ENCODE assay signal across 1 cellular context in the genomic region with DNA sequence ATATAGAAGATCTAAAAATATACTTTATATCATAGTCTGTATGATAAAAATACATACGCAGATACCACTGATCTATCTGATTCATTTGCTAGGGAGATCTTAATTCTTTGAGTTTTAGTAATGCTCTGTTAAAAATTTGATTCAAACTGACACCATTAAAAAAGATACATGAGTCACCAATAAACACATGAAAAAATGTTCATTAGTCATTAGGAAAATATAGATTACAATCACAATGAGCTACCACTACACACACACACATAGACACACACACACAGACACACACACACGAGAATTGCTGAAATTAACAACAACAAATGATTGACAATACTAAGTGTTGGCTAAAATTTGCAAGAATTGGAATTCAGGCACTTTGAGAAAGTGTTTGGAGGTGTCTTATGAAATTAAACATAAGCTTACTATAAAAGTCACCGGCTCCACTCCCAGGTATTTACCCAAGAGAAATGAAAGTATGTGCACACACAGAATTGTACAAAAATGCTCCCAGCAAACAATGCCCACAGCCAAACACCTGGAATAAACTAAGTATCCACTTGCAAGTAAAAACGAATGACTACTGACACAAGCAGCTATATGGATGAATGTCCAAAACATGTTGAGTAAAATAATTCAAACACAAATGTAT.
TF ChIP-seq lines count a peak whose summit lies in the region.

No MANE protein-coding gene starts in this region.

TF ChIP-seq in GM12878, 131 proteins besides CTCF, POLR2A, EP300 and RAD21 (continued from another document):
- TF ChIP-seq, protein P1, sequence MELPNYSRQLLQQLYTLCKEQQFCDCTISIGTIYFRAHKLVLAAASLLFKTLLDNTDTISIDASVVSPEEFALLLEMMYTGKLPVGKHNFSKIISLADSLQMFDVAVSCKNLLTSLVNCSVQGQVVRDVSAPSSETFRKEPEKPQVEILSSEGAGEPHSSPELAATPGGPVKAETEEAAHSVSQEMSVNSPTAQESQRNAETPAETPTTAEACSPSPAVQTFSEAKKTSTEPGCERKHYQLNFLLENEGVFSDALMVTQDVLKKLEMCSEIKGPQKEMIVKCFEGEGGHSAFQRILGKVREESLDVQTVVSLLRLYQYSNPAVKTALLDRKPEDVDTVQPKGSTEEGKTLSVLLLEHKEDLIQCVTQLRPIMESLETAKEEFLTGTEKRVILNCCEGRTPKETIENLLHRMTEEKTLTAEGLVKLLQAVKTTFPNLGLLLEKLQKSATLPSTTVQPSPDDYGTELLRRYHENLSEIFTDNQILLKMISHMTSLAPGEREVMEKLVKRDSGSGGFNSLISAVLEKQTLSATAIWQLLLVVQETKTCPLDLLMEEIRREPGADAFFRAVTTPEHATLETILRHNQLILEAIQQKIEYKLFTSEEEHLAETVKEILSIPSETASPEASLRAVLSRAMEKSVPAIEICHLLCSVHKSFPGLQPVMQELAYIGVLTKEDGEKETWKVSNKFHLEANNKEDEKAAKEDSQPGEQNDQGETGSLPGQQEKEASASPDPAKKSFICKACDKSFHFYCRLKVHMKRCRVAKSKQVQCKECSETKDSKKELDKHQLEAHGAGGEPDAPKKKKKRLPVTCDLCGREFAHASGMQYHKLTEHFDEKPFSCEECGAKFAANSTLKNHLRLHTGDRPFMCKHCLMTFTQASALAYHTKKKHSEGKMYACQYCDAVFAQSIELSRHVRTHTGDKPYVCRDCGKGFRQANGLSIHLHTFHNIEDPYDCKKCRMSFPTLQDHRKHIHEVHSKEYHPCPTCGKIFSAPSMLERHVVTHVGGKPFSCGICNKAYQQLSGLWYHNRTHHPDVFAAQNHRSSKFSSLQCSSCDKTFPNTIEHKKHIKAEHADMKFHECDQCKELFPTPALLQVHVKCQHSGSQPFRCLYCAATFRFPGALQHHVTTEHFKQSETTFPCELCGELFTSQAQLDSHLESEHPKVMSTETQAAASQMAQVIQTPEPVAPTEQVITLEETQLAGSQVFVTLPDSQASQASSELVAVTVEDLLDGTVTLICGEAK (IDR thresholded peaks at IDR 0.05; ENCODE audit: borderline replicate concordance), result no peak
